ENCODE assay signal across 1 cellular context in genomic region chr18:58576641-58577251, GRCh38.
TF ChIP-seq lines count a peak whose summit lies in the region.

No MANE protein-coding gene starts in this region.

TF ChIP-seq in HepG2, 621 proteins besides CTCF, POLR2A, EP300 and RAD21:
- TF ChIP-seq ZNF446 (CRISPR knock-in tag; IDR thresholded peaks at IDR 0.05) = no peak
- TF ChIP-seq MTF1 (CRISPR knock-in tag; IDR thresholded peaks at IDR 0.05) = no peak
- TF ChIP-seq SNAI1 (CRISPR knock-in tag; IDR thresholded peaks at IDR 0.05; ENCODE audit: borderline replicate concordance) = no peak
- TF ChIP-seq ZNF615 (CRISPR knock-in tag; IDR thresholded peaks at IDR 0.05; ENCODE audit: borderline replicate concordance) = no peak
- TF ChIP-seq ETV5 (CRISPR knock-in tag; IDR thresholded peaks at IDR 0.05; ENCODE audit: borderline replicate concordance) = no peak
- no peak for TF ChIP-seq ZNF317 (CRISPR knock-in tag; IDR thresholded peaks at IDR 0.05)
- TF ChIP-seq ZNF75D (CRISPR knock-in tag; IDR thresholded peaks at IDR 0.05; ENCODE audit: borderline replicate concordance) = no peak
- TF ChIP-seq DRAP1 (CRISPR knock-in tag; IDR thresholded peaks at IDR 0.05) = no peak
- TF ChIP-seq ZFYVE20 (CRISPR knock-in tag; IDR thresholded peaks at IDR 0.05; ENCODE audit: borderline replicate concordance, low read depth) = no peak
- TF ChIP-seq SYNCRIP (IDR thresholded peaks at IDR 0.05; ENCODE audit: insufficient read depth, low read depth, low read length) = no peak
- no peak for TF ChIP-seq ZNF263 (CRISPR knock-in tag; IDR thresholded peaks at IDR 0.05)
TF ChIP-seq in HepG2: peak in this region for 0.
